Comparison of ENCODE assay signal across 8 cellular contexts in genomic region chr17:45317113-45317820, GRCh38. TPM values are rescaled to one million over a fixed set of nuclear protein-coding genes. Genes with fewer than 3 reads are reported as not detected.
DNase-seq lines count a peak whose midpoint lies in the region; ATAC-seq and TF ChIP-seq lines count a peak whose summit lies in the region.

No MANE protein-coding gene starts in this region.

- H3K4me1 Mint-ChIP-seq in activated B cell treated with CpG ODN at 0.5 μM for 24 hours = peaks cover 50% of the 10 kb centered on the region
- peaks cover 83 to 85% of the 10 kb centered on the region in 2 donors for H3K4me1 Mint-ChIP-seq in immature natural killer cell

- peak overlapping the region; percentile 90 for H3K4me3 Mint-ChIP-seq in activated B cell treated with CpG ODN at 0.5 μM for 24 hours
- H3K4me3 Mint-ChIP-seq in immature natural killer cell = peak overlapping the region; percentile 85 to 94 (median 91)

- TF ChIP-seq CTCF in AG09319 (IDR thresholded peaks at IDR 0.05; ENCODE audit: low read depth, low read length) (no peak; the same call in 1 of the 2 replicates), activated B cell treated with CpG ODN at 0.5 μM for 24 hours (IDR thresholded peaks at IDR 0.05) (no peak)

- H3K9me3 Mint-ChIP-seq in activated B cell treated with CpG ODN at 0.5 μM for 24 hours (no peaks in the 10 kb centered on the region), immature natural killer cell (no peaks in the 10 kb centered on the region)

- peak; percentile 100 for DNase-seq in AG09319 (ENCODE audit: extremely low read depth, low read depth)
- peak; percentile 100 for DNase-seq in NCI-H226
- DNase-seq in activated B cell treated with CpG ODN at 0.5 μM for 24 hours = peak; percentile 99
- peak; percentile 100 for DNase-seq in central memory CD4-positive, alpha-beta T cell
- peak; percentile 99 to 100 (median 100) for DNase-seq in immature natural killer cell
- peak; percentile 100 for DNase-seq in smooth muscle cell of the brain vasculature (ENCODE audit: low read depth, low spot score)

- POLR2A ChIA-PET in activated B cell treated with CpG ODN at 0.5 μM for 24 hours (lab: Charles Lee) = interaction anchor here (0.5 to 9.5 kb wide), 35 partner anchors 9 to 268 kb away, joined by 3 to 436 read pairs (median 6); partner anchors contain the start of genes FMNL1, HEXIM1 and HEXIM2

- CTCF ChIA-PET in activated B cell treated with CpG ODN at 0.5 μM for 24 hours (lab: Charles Lee) = interaction anchor here (0.7 to 5.8 kb wide), 18 partner anchors 9 to 168 kb away, joined by 3 to 66 read pairs (median 6); no protein-coding TSS in a partner anchor

- intact Hi-C loops in activated B cell treated with CpG ODN at 0.5 μM for 24 hours (cut with micrococcal nuclease) = loop anchor here (1.0 to 10.0 kb wide), 13 partner anchors 10 to 972 kb away; partner anchors contain the start of genes GRN, HEXIM1, HEXIM2 and NMT1

- peak; percentile 76 for ATAC-seq in GM19023 (IDR thresholded peaks at IDR 0.05; ENCODE audit: unreplicated experiment)
- ATAC-seq in HG03196 (IDR thresholded peaks at IDR 0.05; ENCODE audit: unreplicated experiment) = peak; percentile 68
- ATAC-seq in activated B cell treated with CpG ODN at 0.5 μM for 24 hours (ENCODE audit: low read depth) = peak; percentile 79

- H3K27me3 Mint-ChIP-seq in activated B cell treated with CpG ODN at 0.5 μM for 24 hours = no peaks in the 10 kb centered on the region
- H3K27me3 Mint-ChIP-seq in immature natural killer cell (ENCODE audit: low read depth in 3 of 3) = peaks cover 7 to 21% (median 14%) of the 10 kb centered on the region in 3 donors

- H3K27ac Mint-ChIP-seq in activated B cell treated with CpG ODN at 0.5 μM for 24 hours (peak overlapping the region; percentile 96), immature natural killer cell (peak overlapping the region; percentile 89 to 94 (median 92))

- peaks cover 23% of the 10 kb centered on the region for H3K36me3 Mint-ChIP-seq in activated B cell treated with CpG ODN at 0.5 μM for 24 hours (ENCODE audit: low read depth)
- H3K36me3 Mint-ChIP-seq in immature natural killer cell = no peaks in the 10 kb centered on the region

RNA-seq across cellular contexts. Expression of gene MAP3K14, which starts 0.4 kb away (rescaled TPM):
- total RNA-seq in activated B cell treated with CpG ODN at 0.5 μM for 24 hours = 81.2 and 88.6 TPM in 2 replicates
- 1 to 10 TPM; 1.0 to 3.4 (median 3.0) TPM for polyA plus RNA-seq in immature natural killer cell

RNA-seq across cellular contexts. Expression of gene SPATA32, which starts 55.4 kb away (rescaled TPM):
- 0.27 and 0.39 TPM in 2 replicates for total RNA-seq in activated B cell treated with CpG ODN at 0.5 μM for 24 hours
- under 1 TPM in 1 of 3 donors, not detected in 2; 0.16 TPM for polyA plus RNA-seq in immature natural killer cell

Comparison
In these comparisons a context has a peak if more than half of its experiments do, and no peak if none do; other contexts are left out.
1. Peak in every context shown above with its lines: DNase-seq and ATAC-seq.